Comparison of ENCODE assay signal across 21 cellular contexts in genomic region chr6:160428818-160429744, GRCh38.
DNase-seq lines count a peak whose midpoint lies in the region; ATAC-seq and TF ChIP-seq lines count a peak whose summit lies in the region.
"Had no signal": no experiment of that assay in that cellular context is flagged by ENCODE, and none has a peak within 500 bp of the region (broad histone marks: within the 10 kb centered on the region; RNA-seq: fewer than 3 reads in every experiment).

No MANE protein-coding gene starts in this region.

- TF ChIP-seq POLR2A in gastroesophageal sphincter (IDR thresholded peaks at IDR 0.05) = no peak
- TF ChIP-seq POLR2A in ovary (IDR thresholded peaks at IDR 0.05) = no peak

- H3K9me3 ChIP-seq in left ventricle myocardium inferior (replicated peaks) (no peaks in the 10 kb centered on the region), gastroesophageal sphincter (no peaks in the 10 kb centered on the region), ovary (no peaks in the 10 kb centered on the region)
- H3K9me3 ChIP-seq: BE2C, heart right ventricle, mucosa of descending colon had no signal

- H3K36me3 ChIP-seq in left ventricle myocardium inferior = no peaks in the 10 kb centered on the region
- H3K36me3 ChIP-seq in gastroesophageal sphincter = no peaks in the 10 kb centered on the region
- no peaks in the 10 kb centered on the region for H3K36me3 ChIP-seq in ovary
- H3K36me3 ChIP-seq: BE2C, heart right ventricle had no signal

- TF ChIP-seq EP300 in gastroesophageal sphincter (IDR thresholded peaks at IDR 0.05) = no peak
- TF ChIP-seq EP300 in ovary (IDR thresholded peaks at IDR 0.05) = no peak

- TF ChIP-seq CTCF in left ventricle myocardium inferior (IDR thresholded peaks at IDR 0.05; ENCODE audit: borderline replicate concordance) (no peak), gastroesophageal sphincter (IDR thresholded peaks at IDR 0.05) (no peak), ovary (IDR thresholded peaks at IDR 0.05) (no peak)

- WGBS in gastroesophageal sphincter (ENCODE audit: low coverage in 1 of 2), 2 donors = 52 to 69% methylated on average over 11 to 12 of the region's 13 CpGs
- 50 to 65% (median 60%) methylated on average over 13 of the region's 13 CpGs for WGBS in ovary, 3 donors

- DNase-seq in left ventricle myocardium inferior (no peak), Right ventricle myocardium inferior (ENCODE audit: missing footprints) (no peak), ovary (no peak), NCI-H2227 (lab: John Stamatoyannopoulos, UW; ENCODE audit: unreplicated experiment) (no peak), CD1c-positive myeloid dendritic cell (ENCODE audit: extremely low spot score) (no peak)
- DNase-seq: activated CD4-positive, CD25-positive, alpha-beta regulatory T cell; activated CD8-positive, alpha-beta T cell treated with anti-CD3 and anti-CD28 coated beads, Interleukin-2, amount 10 ng/mL, durations not matched to agents 7 days and 5 days; activated T-cell treated with anti-CD3 and anti-CD28 coated beads, Interleukin-2, amount 50 U/mL, for 4 hours; Calu3; effector memory CD8-positive, alpha-beta T cell; kidney glomerular epithelial cell; mucosa of descending colon; NCI-H2171; NCI-H774; stimulated activated naive B cell treated with anti-CD40 and anti-IgM and Interleukin-4, amounts not matched to agents 10 μg/mL and 1 μg/mL and 100 μg/mL, for 72 hours; trophoblast cell had no signal

- H3K27ac ChIP-seq in left ventricle myocardium inferior (replicated peaks) (peak overlapping the region; percentile 81), gastroesophageal sphincter (peak overlapping the region; percentile 50 to 83 (median 70)), ovary (peak overlapping the region; percentile 9 to 85)

- H3K4me3 ChIP-seq in left ventricle myocardium inferior (no peak overlapping the region), gastroesophageal sphincter (no peak overlapping the region), ovary (no peak overlapping the region)
- H3K4me3 ChIP-seq: heart right ventricle, mucosa of descending colon had no signal

- ATAC-seq in Right ventricle myocardium inferior = no peak
- no peak for ATAC-seq in gastroesophageal sphincter
- ATAC-seq in HG03442 (IDR thresholded peaks at IDR 0.05; ENCODE audit: unreplicated experiment) = no peak
- ATAC-seq in GM19463 (IDR thresholded peaks at IDR 0.05; ENCODE audit: unreplicated experiment) = no peak
- ATAC-seq: activated CD8-positive, alpha-beta T cell treated with anti-CD3 and anti-CD28 coated beads, Interleukin-2, amount 10 ng/mL, durations not matched to agents 7 days and 5 days; activated T-cell treated with anti-CD3 and anti-CD28 coated beads, Interleukin-2, amount 50 U/mL, for 4 hours; effector memory CD8-positive, alpha-beta T cell; mucosa of descending colon; stimulated activated naive B cell treated with anti-CD40 and anti-IgM and Interleukin-4, amounts not matched to agents 10 μg/mL and 1 μg/mL and 100 μg/mL, for 72 hours had no signal

- H3K27me3 ChIP-seq in left ventricle myocardium inferior (ENCODE audit: low read depth) = no peaks in the 10 kb centered on the region
- H3K27me3 ChIP-seq in gastroesophageal sphincter = no peaks in the 10 kb centered on the region
- no peaks in the 10 kb centered on the region for H3K27me3 ChIP-seq in ovary
- H3K27me3 ChIP-seq: BE2C had no signal

- H3K4me1 ChIP-seq in left ventricle myocardium inferior = peaks cover 50% of the 10 kb centered on the region
- peaks cover 8 to 56% (median 12%) of the 10 kb centered on the region in 3 donors for H3K4me1 ChIP-seq in gastroesophageal sphincter
- H3K4me1 ChIP-seq in ovary (ENCODE audit: insufficient read depth) = peaks cover 27% of the 10 kb centered on the region
- H3K4me1 ChIP-seq: BE2C had no signal

- intact Hi-C loops in left ventricle myocardium inferior (cut with micrococcal nuclease) = no loop called here
- intact Hi-C loops in Right ventricle myocardium inferior (cut with DNase I) = no loop called here
- intact Hi-C loops in ovary (cut with DNase I) = no loop called here
